In the genomic region with DNA sequence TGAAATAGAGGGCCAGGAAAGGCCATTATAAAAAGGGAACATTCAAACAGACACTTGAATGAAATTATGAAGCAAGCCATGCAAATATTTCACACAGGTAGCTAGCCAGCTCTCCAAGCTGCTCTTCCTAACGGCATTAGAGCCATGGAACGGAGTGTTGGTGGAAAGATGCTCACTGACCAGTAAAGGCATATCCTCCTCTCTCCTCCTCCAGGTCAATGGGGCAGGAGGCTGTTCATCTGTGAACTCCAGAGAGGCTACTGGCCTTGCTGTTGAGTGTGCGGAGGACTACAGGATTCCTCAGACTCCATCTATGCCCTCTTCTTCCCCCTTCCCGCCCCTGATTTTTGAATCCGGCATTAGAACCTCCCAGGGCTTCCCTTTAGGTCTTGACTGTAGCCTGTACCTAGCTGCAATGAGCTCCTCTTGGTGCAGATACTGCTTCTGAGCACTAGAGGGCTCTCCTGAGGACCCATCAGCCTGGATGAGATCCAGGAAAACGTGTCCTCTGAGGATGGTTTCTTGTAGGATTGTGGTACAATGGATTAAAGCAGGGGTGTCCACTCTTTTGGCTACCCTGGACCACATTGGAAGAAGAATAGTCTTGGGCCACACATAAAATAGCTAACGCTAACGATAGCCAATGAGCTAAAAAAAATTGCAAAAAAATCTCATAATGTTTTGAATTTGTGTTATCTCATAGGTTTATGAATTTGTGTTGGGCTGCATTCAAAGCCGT, we compare ENCODE assay signal across 8 cellular contexts.
A peak's percentile ranks its signal among the peaks of the same experiment; 100 is the strongest.
DNase-seq lines count a peak whose midpoint lies in the region; ATAC-seq and TF ChIP-seq lines count a peak whose summit lies in the region.

No MANE protein-coding gene starts in this region.

- H3K27me3 Mint-ChIP-seq in endothelial cell (ENCODE audit: unreplicated experiment) (peaks cover 5% of the 10 kb centered on the region), memory B cell (peaks cover 8% of the 10 kb centered on the region)

- peak; percentile 48 for TF ChIP-seq CTCF in endothelial cell (IDR thresholded peaks at IDR 0.05; ENCODE audit: unreplicated experiment)

- H3K4me3 Mint-ChIP-seq in endothelial cell (ENCODE audit: unreplicated experiment) (no peak overlapping the region), memory B cell (no peak overlapping the region)

- H3K4me1 Mint-ChIP-seq in endothelial cell (ENCODE audit: unreplicated experiment) (peaks cover 2% of the 10 kb centered on the region), memory B cell (peaks cover 2% of the 10 kb centered on the region)

- DNase-seq in NCI-H510A treated with DMSO at 0.1 percent for 48 hours (lab: John Stamatoyannopoulos, UW) (peak; percentile 42), NCI-H510A (lab: John Stamatoyannopoulos, UW) (no peak), NCI-H1694 (lab: John Stamatoyannopoulos, UW) (peak; percentile 63), T1000 (lab: John Stamatoyannopoulos, UW) (peak; percentile 41), endothelial cell (ENCODE audit: low spot score) (peak; percentile 56), memory B cell (ENCODE audit: low spot score in 2 of 2) (peak; percentile 24 to 40), ureter (ENCODE audit: low spot score) (peak; percentile 70)

- ATAC-seq in HG02588 (IDR thresholded peaks at IDR 0.05; ENCODE audit: unreplicated experiment) (peak; percentile 83), memory B cell (ENCODE audit: low read depth) (peak; percentile 61)

- H3K36me3 Mint-ChIP-seq in endothelial cell (ENCODE audit: low read depth, unreplicated experiment) (no peaks in the 10 kb centered on the region), memory B cell (no peaks in the 10 kb centered on the region)

- no peaks in the 10 kb centered on the region for H3K9me3 Mint-ChIP-seq in endothelial cell (ENCODE audit: unreplicated experiment)
- H3K9me3 Mint-ChIP-seq in memory B cell = no peaks in the 10 kb centered on the region

- H3K27ac Mint-ChIP-seq in endothelial cell (ENCODE audit: unreplicated experiment) (no peak overlapping the region), memory B cell (no peak overlapping the region)
